Comparison of ENCODE assay signal across 19 cellular contexts in the genomic region with DNA sequence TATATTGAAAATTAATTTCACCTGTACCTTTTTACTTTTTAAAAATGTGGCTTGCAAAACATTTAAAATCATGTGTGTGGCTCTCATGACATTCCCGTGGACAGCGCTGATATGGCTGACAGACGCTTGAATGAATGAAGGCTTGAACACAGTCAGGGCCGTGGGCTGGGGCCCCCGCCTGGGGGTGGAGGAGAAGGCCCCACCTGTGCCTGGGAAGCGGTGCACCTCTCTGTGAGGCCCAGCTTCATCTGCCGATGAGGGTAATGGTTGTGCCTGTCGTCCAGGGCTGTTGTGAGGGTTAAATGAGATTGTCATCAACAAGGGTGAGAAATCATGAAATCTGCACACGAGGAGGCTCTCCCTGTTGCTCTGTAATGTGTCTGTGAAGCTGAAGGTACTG.
DNase-seq lines count a peak whose midpoint lies in the region; ATAC-seq, FAIRE-seq and TF ChIP-seq lines count a peak whose summit lies in the region.
"Had no signal": no experiment of that assay in that cellular context is flagged by ENCODE, and none has a peak within 500 bp of the region (broad histone marks: within the 10 kb centered on the region; RNA-seq: fewer than 3 reads in every experiment).

No MANE protein-coding gene starts in this region.

- H3K27ac ChIP-seq in endodermal cell (ENCODE audit: low read depth, low read length) = no peak overlapping the region
- H3K27ac ChIP-seq: A549 had no signal

- H3K36me3 ChIP-seq in H7 (replicated peaks; ENCODE audit: control insufficient read depth, insufficient read depth, low read length) (no peaks in the 10 kb centered on the region), endodermal cell (ENCODE audit: control insufficient read depth, insufficient read depth, low read length) (no peaks in the 10 kb centered on the region)
- H3K36me3 ChIP-seq: HAP-1 had no signal

- H3K4me1 Mint-ChIP-seq in endodermal cell (peaks cover 8% of the 10 kb centered on the region), osteocyte (ENCODE audit: unreplicated experiment) (no peaks in the 10 kb centered on the region)
- H3K4me1 Mint-ChIP-seq: CD4-positive, alpha-beta memory T cell had no signal

- H3K4me3 Mint-ChIP-seq in endodermal cell (no peak overlapping the region), osteocyte (ENCODE audit: unreplicated experiment) (no peak overlapping the region)
- H3K4me3 Mint-ChIP-seq: CD4-positive, alpha-beta memory T cell; GM23338; HFFc6 had no signal

- no peak overlapping the region for H3K9ac ChIP-seq in endodermal cell (ENCODE audit: extremely low read depth, low read length, poor library complexity, severe bottlenecking)

- ATAC-seq in GM18870 (IDR thresholded peaks at IDR 0.05; ENCODE audit: unreplicated experiment) = no peak
- ATAC-seq: A549, GM23338 had no signal

- H3K9me3 Mint-ChIP-seq in endodermal cell = peaks cover 10% of the 10 kb centered on the region
- no peaks in the 10 kb centered on the region for H3K9me3 Mint-ChIP-seq in osteocyte (ENCODE audit: unreplicated experiment)

- no peak overlapping the region for H3K27ac Mint-ChIP-seq in endodermal cell
- H3K27ac Mint-ChIP-seq in osteocyte (ENCODE audit: unreplicated experiment) = no peak overlapping the region
- H3K27ac Mint-ChIP-seq: CD4-positive, alpha-beta memory T cell; GM23338; HFFc6 had no signal

- no peaks in the 10 kb centered on the region for H3K4me1 ChIP-seq in endodermal cell (ENCODE audit: control insufficient read depth, insufficient read depth, low read length)
- H3K4me1 ChIP-seq: A549, HAP-1 had no signal

- no peak for TF ChIP-seq POLR2A in GM12891 (IDR thresholded peaks at IDR 0.05; ENCODE audit: low read depth, low read length)

- H3K36me3 Mint-ChIP-seq in endodermal cell (ENCODE audit: low read depth) = no peaks in the 10 kb centered on the region
- no peaks in the 10 kb centered on the region for H3K36me3 Mint-ChIP-seq in osteocyte (ENCODE audit: unreplicated experiment)
- H3K36me3 Mint-ChIP-seq: CD4-positive, alpha-beta memory T cell had no signal

- no peak overlapping the region for H3K4me3 ChIP-seq in H7 (ENCODE audit: insufficient read depth, low read depth, low read length)
- H3K4me3 ChIP-seq in endodermal cell (ENCODE audit: low read length) = no peak overlapping the region
- H3K4me3 ChIP-seq: A549, GM23338, HAP-1 had no signal

- H3K27me3 ChIP-seq in H7 (ENCODE audit: control insufficient read depth, insufficient read depth, low read length) = no peaks in the 10 kb centered on the region
- no peaks in the 10 kb centered on the region for H3K27me3 ChIP-seq in endodermal cell (ENCODE audit: control insufficient read depth, insufficient read depth, low read length, poor library complexity, severe bottlenecking)

- H3K9me3 ChIP-seq in endodermal cell (ENCODE audit: control insufficient read depth, low read length) = peaks cover 9% of the 10 kb centered on the region

- DNase-seq in H7 (peak; percentile 27), endodermal cell (peak; percentile 29), osteocyte (ENCODE audit: extremely low spot score, unreplicated experiment) (peak; percentile 73), urothelium cell line (ENCODE audit: low spot score) (no peak), GM12891 (ENCODE audit: insufficient read length, low spot score) (no peak), AML-193 (lab: John Stamatoyannopoulos, UW) (no peak)
- DNase-seq: 8988T; ACHN; C1 segment of cervical spinal cord; Calu3; CD4-positive, alpha-beta memory T cell; COR-L47; DND-41; HFFc6 had no signal

- 89 to 92% methylated on average over 3 to 9 of the region's 9 CpGs for WGBS in endodermal cell (ENCODE audit: insufficient coverage in 1 of 2, insufficient read length in 1 of 2), 2 experiments

- TF ChIP-seq CTCF in endodermal cell (conservative IDR thresholded peaks at IDR 0.05) = no peak
- TF ChIP-seq CTCF in osteocyte (IDR thresholded peaks at IDR 0.05) = no peak

- H3K27me3 Mint-ChIP-seq in endodermal cell (ENCODE audit: insufficient read depth) (no peaks in the 10 kb centered on the region), osteocyte (ENCODE audit: unreplicated experiment) (peaks cover 26% of the 10 kb centered on the region)

- peak; percentile 42 for FAIRE-seq in urothelium cell line (lab: Jason Lieb, UNC)
- no peak for FAIRE-seq in GM12891 (lab: Jason Lieb, UNC)
- FAIRE-seq: A549, G401.6 had no signal

TF ChIP-seq in GM12891, 5 proteins besides CTCF, POLR2A, EP300 and RAD21:
- no peak for TF ChIP-seq PAX5 (IDR thresholded peaks at IDR 0.05; ENCODE audit: insufficient read depth, low read length, severe bottlenecking)
- TF ChIP-seq POLR2AphosphoS5 (IDR thresholded peaks at IDR 0.05; ENCODE audit: low read depth, low read length) = no peak
- no peak for TF ChIP-seq POU2F2 (IDR thresholded peaks at IDR 0.05; ENCODE audit: low read depth, low read length)
- TF ChIP-seq SPI1 (IDR thresholded peaks at IDR 0.05; ENCODE audit: low read depth, low read length) = no peak
- TF ChIP-seq TAF1 (IDR thresholded peaks at IDR 0.05; ENCODE audit: low read depth, low read length) = no peak

Comparison
In these comparisons a context has a peak if more than half of its experiments do, and no peak if none do; other contexts are left out.
1. DNase-seq: peak in H7 (single experiment), endodermal cell (single experiment) and osteocyte (single experiment); none in urothelium cell line (single experiment), GM12891 (single experiment) and AML-193 (0 of 2).